11 cellular contexts compared by ENCODE assay signal in the genomic region with DNA sequence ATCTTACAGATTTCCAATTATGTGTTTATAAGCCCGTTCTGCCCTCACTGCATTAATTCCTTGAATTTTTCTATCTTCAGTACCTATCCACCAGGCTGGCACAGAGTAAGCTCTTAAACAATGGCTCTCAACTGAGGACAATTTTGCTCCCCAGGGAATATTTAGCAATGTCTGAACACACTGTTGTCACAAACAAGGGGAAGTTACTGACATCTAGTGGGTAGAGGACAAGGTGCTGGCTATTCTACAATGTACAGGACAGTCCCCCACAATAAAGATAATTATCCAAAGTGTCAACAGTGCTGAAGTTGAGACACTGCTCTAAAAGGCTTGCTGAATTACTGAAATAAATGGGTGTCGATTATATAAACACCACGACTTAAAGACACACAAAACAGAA. TPM values are rescaled to one million over a fixed set of nuclear protein-coding genes. Genes with fewer than 3 reads are reported as not detected.
DNase-seq lines count a peak whose midpoint lies in the region; ATAC-seq, FAIRE-seq and TF ChIP-seq lines count a peak whose summit lies in the region.
"Had no signal": no experiment of that assay in that cellular context is flagged by ENCODE, and none has a peak within 500 bp of the region (broad histone marks: within the 10 kb centered on the region; RNA-seq: fewer than 3 reads in every experiment).

No MANE protein-coding gene starts in this region.

- H3K4me1 Mint-ChIP-seq in WTC11: peaks cover 14% of the 10 kb centered on the region

- no peak for TF ChIP-seq CTCF in WTC11 (IDR thresholded peaks at IDR 0.05)

- no peaks in the 10 kb centered on the region for H3K9me3 Mint-ChIP-seq in WTC11

- in situ Hi-C loops in KBM-7 (cut with MboI; ENCODE audit: low pct_unique_long_range_greater_than_20kb, low sequenced_read_pairs): no loop called here

- peak; percentile 53 for ATAC-seq in WTC11

- CTCF ChIA-PET in WTC11 (lab: Charles Lee): interaction anchor here (0.6 to 2.0 kb wide), 3 partner anchors 57 to 152 kb away, joined by 3 to 16 read pairs (median 3); no protein-coding TSS in a partner anchor

- H3K4me3 Mint-ChIP-seq in WTC11: no peak overlapping the region

- H3K27me3 Mint-ChIP-seq in WTC11 (ENCODE audit: low read depth): no peaks in the 10 kb centered on the region

- no peak for FAIRE-seq in RCC 7860 (lab: Jason Lieb, UNC)
- FAIRE-seq: TTC549 had no signal

- peak; percentile 46 for DNase-seq in NCI-H345 (lab: John Stamatoyannopoulos, UW)
- DNase-seq in NCI-H345 treated with DMSO at 0.1 percent for 48 hours (lab: John Stamatoyannopoulos, UW; ENCODE audit: unreplicated experiment): no peak
- DNase-seq in KBM-7: peak; percentile 34
- no peak for DNase-seq in WTC11 (ENCODE audit: low spot score)
- peak; percentile 9 for DNase-seq in retina
- no peak for DNase-seq in RCC 7860 (ENCODE audit: low spot score)
- no peak for DNase-seq in pons (ENCODE audit: low spot score)
- no peak for DNase-seq in stimulated activated naive CD4-positive, alpha-beta T cell treated with Interleukin-2 at 50 U/mL for 16 hours (lab: John Stamatoyannopoulos, UW)
- DNase-seq: effector CD4-positive, alpha-beta T cell; thyroid gland had no signal

- POLR2A ChIA-PET in WTC11 (lab: Charles Lee): no interaction called here

- 0 out of 2 replicates have a peak overlapping the region, but pooled peaks have one; percentile 47 for H3K27ac Mint-ChIP-seq in WTC11

- H3K36me3 Mint-ChIP-seq in WTC11: peaks cover 9% of the 10 kb centered on the region

TF ChIP-seq in WTC11, 78 proteins besides CTCF, POLR2A, EP300 and RAD21:
- no peak for TF ChIP-seq JAZF1 (CRISPR knock-in tag; IDR thresholded peaks at IDR 0.05)
- TF ChIP-seq, protein P1, sequence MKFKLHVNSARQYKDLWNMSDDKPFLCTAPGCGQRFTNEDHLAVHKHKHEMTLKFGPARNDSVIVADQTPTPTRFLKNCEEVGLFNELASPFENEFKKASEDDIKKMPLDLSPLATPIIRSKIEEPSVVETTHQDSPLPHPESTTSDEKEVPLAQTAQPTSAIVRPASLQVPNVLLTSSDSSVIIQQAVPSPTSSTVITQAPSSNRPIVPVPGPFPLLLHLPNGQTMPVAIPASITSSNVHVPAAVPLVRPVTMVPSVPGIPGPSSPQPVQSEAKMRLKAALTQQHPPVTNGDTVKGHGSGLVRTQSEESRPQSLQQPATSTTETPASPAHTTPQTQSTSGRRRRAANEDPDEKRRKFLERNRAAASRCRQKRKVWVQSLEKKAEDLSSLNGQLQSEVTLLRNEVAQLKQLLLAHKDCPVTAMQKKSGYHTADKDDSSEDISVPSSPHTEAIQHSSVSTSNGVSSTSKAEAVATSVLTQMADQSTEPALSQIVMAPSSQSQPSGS (CRISPR knock-in tag; IDR thresholded peaks at IDR 0.05; ENCODE audit: borderline replicate concordance, low read depth): no peak

RNA-seq across cellular contexts. Expression of a gene that starts 5.0 kb away (rescaled TPM):
- 95.6 to 106 TPM (median 98.9 TPM) in 3 replicates for total RNA-seq in WTC11 (2021)

RNA-seq across cellular contexts. Expression of a gene that starts 5.5 kb away (rescaled TPM):
- 596 to 611 TPM (median 603 TPM) in 3 replicates for total RNA-seq in WTC11 (2021)

Comparison
In these comparisons a context has a peak if more than half of its experiments do, and no peak if none do; other contexts are left out.
1. DNase-seq: peak in NCI-H345 (single experiment), KBM-7 (single experiment) and retina (single experiment); none in NCI-H345 treated with DMSO at 0.1 percent for 48 hours (single experiment), WTC11 (single experiment), RCC 7860 (single experiment), pons (single experiment) and stimulated activated naive CD4-positive, alpha-beta T cell treated with Interleukin-2 at 50 U/mL for 16 hours (single experiment).